ENCODE assay signal across 1 cellular context in the genomic region with DNA sequence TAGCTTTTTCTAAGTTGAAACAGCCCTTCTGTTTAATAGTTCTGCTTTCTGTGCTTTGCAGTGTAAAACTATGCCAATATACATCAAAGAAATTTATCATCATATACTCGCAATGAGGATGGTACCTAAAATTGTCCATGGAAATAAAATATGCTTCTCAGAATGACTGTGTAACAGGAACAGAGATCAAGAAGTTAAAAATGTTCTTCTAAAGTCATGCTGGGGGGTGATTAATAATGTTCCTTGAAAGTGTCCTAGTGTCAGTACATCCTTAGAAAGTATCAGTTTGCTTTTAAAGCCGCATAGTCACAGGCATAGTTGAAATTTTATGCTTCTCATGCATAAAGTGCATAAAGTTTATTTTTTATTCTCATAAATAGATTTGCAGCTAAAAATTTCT.
TF ChIP-seq lines count a peak whose summit lies in the region.

No MANE protein-coding gene starts in this region.

TF ChIP-seq in GM12878, 131 proteins besides CTCF, POLR2A, EP300 and RAD21 (continued from another document):
- peak; percentile 73 for TF ChIP-seq NFIC (IDR thresholded peaks at IDR 0.05; ENCODE audit: low read depth, low read length)
- no peak for TF ChIP-seq NRF1 (conservative IDR thresholded peaks at IDR 0.05; ENCODE audit: low read depth, low read length)
- TF ChIP-seq, protein P1, sequence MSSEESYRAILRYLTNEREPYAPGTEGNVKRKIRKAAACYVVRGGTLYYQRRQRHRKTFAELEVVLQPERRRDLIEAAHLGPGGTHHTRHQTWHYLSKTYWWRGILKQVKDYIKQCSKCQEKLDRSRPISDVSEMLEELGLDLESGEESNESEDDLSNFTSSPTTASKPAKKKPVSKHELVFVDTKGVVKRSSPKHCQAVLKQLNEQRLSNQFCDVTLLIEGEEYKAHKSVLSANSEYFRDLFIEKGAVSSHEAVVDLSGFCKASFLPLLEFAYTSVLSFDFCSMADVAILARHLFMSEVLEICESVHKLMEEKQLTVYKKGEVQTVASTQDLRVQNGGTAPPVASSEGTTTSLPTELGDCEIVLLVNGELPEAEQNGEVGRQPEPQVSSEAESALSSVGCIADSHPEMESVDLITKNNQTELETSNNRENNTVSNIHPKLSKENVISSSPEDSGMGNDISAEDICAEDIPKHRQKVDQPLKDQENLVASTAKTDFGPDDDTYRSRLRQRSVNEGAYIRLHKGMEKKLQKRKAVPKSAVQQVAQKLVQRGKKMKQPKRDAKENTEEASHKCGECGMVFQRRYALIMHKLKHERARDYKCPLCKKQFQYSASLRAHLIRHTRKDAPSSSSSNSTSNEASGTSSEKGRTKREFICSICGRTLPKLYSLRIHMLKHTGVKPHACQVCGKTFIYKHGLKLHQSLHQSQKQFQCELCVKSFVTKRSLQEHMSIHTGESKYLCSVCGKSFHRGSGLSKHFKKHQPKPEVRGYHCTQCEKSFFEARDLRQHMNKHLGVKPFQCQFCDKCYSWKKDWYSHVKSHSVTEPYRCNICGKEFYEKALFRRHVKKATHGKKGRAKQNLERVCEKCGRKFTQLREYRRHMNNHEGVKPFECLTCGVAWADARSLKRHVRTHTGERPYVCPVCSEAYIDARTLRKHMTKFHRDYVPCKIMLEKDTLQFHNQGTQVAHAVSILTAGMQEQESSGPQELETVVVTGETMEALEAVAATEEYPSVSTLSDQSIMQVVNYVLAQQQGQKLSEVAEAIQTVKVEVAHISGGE (CRISPR knock-in tag; IDR thresholded peaks at IDR 0.05), result no peak
- TF ChIP-seq, protein P2, sequence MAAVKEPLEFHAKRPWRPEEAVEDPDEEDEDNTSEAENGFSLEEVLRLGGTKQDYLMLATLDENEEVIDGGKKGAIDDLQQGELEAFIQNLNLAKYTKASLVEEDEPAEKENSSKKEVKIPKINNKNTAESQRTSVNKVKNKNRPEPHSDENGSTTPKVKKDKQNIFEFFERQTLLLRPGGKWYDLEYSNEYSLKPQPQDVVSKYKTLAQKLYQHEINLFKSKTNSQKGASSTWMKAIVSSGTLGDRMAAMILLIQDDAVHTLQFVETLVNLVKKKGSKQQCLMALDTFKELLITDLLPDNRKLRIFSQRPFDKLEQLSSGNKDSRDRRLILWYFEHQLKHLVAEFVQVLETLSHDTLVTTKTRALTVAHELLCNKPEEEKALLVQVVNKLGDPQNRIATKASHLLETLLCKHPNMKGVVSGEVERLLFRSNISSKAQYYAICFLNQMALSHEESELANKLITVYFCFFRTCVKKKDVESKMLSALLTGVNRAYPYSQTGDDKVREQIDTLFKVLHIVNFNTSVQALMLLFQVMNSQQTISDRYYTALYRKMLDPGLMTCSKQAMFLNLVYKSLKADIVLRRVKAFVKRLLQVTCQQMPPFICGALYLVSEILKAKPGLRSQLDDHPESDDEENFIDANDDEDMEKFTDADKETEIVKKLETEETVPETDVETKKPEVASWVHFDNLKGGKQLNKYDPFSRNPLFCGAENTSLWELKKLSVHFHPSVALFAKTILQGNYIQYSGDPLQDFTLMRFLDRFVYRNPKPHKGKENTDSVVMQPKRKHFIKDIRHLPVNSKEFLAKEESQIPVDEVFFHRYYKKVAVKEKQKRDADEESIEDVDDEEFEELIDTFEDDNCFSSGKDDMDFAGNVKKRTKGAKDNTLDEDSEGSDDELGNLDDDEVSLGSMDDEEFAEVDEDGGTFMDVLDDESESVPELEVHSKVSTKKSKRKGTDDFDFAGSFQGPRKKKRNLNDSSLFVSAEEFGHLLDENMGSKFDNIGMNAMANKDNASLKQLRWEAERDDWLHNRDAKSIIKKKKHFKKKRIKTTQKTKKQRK (IDR thresholded peaks at IDR 0.05; ENCODE audit: low read depth, low read length), result no peak
- TF ChIP-seq NBN (IDR thresholded peaks at IDR 0.05), result no peak
- 0 out of 2 replicates have a peak, but pooled peaks have one; percentile 35 for TF ChIP-seq FOXM1 (IDR thresholded peaks at IDR 0.05; ENCODE audit: low read depth, low read length)
- TF ChIP-seq, protein P3, sequence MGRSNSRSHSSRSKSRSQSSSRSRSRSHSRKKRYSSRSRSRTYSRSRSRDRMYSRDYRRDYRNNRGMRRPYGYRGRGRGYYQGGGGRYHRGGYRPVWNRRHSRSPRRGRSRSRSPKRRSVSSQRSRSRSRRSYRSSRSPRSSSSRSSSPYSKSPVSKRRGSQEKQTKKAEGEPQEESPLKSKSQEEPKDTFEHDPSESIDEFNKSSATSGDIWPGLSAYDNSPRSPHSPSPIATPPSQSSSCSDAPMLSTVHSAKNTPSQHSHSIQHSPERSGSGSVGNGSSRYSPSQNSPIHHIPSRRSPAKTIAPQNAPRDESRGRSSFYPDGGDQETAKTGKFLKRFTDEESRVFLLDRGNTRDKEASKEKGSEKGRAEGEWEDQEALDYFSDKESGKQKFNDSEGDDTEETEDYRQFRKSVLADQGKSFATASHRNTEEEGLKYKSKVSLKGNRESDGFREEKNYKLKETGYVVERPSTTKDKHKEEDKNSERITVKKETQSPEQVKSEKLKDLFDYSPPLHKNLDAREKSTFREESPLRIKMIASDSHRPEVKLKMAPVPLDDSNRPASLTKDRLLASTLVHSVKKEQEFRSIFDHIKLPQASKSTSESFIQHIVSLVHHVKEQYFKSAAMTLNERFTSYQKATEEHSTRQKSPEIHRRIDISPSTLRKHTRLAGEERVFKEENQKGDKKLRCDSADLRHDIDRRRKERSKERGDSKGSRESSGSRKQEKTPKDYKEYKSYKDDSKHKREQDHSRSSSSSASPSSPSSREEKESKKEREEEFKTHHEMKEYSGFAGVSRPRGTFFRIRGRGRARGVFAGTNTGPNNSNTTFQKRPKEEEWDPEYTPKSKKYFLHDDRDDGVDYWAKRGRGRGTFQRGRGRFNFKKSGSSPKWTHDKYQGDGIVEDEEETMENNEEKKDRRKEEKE (IDR thresholded peaks at IDR 0.05), result no peak
- TF ChIP-seq NR2C1 (IDR thresholded peaks at IDR 0.05), result no peak
- TF ChIP-seq ZNF207 (IDR thresholded peaks at IDR 0.05; ENCODE audit: borderline replicate concordance), result no peak
- TF ChIP-seq CREM (IDR thresholded peaks at IDR 0.05; ENCODE audit: low read depth), result peak; percentile 22; the same call in 1 of the 2 replicates
- TF ChIP-seq, protein P4, sequence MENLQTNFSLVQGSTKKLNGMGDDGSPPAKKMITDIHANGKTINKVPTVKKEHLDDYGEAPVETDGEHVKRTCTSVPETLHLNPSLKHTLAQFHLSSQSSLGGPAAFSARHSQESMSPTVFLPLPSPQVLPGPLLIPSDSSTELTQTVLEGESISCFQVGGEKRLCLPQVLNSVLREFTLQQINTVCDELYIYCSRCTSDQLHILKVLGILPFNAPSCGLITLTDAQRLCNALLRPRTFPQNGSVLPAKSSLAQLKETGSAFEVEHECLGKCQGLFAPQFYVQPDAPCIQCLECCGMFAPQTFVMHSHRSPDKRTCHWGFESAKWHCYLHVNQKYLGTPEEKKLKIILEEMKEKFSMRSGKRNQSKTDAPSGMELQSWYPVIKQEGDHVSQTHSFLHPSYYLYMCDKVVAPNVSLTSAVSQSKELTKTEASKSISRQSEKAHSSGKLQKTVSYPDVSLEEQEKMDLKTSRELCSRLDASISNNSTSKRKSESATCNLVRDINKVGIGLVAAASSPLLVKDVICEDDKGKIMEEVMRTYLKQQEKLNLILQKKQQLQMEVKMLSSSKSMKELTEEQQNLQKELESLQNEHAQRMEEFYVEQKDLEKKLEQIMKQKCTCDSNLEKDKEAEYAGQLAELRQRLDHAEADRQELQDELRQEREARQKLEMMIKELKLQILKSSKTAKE (IDR thresholded peaks at IDR 0.05; ENCODE audit: low read depth, poor library complexity, severe bottlenecking), result no peak
- peak; percentile 74 for TF ChIP-seq TCF7 (IDR thresholded peaks at IDR 0.05; ENCODE audit: borderline replicate concordance)
- TF ChIP-seq, protein P5, sequence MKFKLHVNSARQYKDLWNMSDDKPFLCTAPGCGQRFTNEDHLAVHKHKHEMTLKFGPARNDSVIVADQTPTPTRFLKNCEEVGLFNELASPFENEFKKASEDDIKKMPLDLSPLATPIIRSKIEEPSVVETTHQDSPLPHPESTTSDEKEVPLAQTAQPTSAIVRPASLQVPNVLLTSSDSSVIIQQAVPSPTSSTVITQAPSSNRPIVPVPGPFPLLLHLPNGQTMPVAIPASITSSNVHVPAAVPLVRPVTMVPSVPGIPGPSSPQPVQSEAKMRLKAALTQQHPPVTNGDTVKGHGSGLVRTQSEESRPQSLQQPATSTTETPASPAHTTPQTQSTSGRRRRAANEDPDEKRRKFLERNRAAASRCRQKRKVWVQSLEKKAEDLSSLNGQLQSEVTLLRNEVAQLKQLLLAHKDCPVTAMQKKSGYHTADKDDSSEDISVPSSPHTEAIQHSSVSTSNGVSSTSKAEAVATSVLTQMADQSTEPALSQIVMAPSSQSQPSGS (IDR thresholded peaks at IDR 0.05; ENCODE audit: low read length), result peak; percentile 42; the same call in 1 of the 2 replicates
- no peak for TF ChIP-seq STAT3 (IDR thresholded peaks at IDR 0.05; ENCODE audit: low read depth, low read length)
